ENCODE assay signal across 13 cellular contexts in the genomic region with DNA sequence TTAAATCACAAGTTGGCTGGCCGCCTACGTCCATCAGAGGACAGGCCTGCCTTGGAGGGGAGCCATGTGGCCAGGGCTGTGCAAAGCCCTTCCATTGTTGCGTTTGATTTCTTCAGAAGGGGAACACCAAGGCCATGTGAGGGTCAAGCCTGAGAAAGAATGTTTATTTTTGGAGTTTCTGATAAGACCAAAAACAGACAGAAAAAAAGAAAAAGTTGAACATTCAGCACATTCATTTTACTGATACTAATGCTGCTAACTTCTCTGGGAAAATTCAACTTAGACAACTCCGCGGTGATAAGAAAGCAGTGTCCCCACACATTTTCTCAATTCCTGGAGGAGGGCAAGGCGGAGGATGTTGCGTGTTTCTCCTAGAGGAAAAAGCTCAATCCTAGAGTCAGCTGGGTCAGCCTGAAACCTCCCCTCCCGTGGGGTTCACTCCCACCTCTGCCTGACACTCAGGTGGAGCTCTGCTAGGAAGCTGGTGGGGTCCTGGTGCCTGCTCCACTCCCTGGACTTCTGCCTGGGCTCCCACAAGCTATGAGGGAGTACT.
DNase-seq lines count a peak whose midpoint lies in the region; ATAC-seq and TF ChIP-seq lines count a peak whose summit lies in the region.
"Had no signal": no experiment of that assay in that cellular context is flagged by ENCODE, and none has a peak within 500 bp of the region (broad histone marks: within the 10 kb centered on the region; RNA-seq: fewer than 3 reads in every experiment).

No MANE protein-coding gene starts in this region.

- peak overlapping the region; percentile 53 for H3K9ac ChIP-seq in SK-N-MC (ENCODE audit: insufficient read length)
- H3K9ac ChIP-seq: BLaER1 treated with 17β-estradiol and CSF1 and Interleukin-3, amounts not matched to agents 10 nM and 100 nM; GM23248 had no signal

- H3K27me3 ChIP-seq in dorsolateral prefrontal cortex (no peaks in the 10 kb centered on the region), right lobe of liver (no peaks in the 10 kb centered on the region)
- H3K27me3 ChIP-seq: BLaER1 treated with 17β-estradiol and CSF1 and Interleukin-3, amounts not matched to agents 10 nM and 100 nM; SJSA1 had no signal

- TF ChIP-seq POLR2A in right lobe of liver (IDR thresholded peaks at IDR 0.05) = no peak

- no peaks in the 10 kb centered on the region for H3K9me3 ChIP-seq in SK-N-MC (ENCODE audit: low read depth, low read length)
- no peaks in the 10 kb centered on the region for H3K9me3 ChIP-seq in right lobe of liver
- H3K9me3 ChIP-seq: SJSA1 had no signal

- no peak overlapping the region for H3K4me3 Mint-ChIP-seq in activated CD4-positive, alpha-beta T cell treated with anti-CD3 and anti-CD28 coated beads, Interleukin-2, amount 10 ng/mL, durations not matched to agents 24 days and 14 days
- H3K4me3 Mint-ChIP-seq: activated CD8-positive, alpha-beta T cell treated with anti-CD3 and anti-CD28 coated beads, Interleukin-2, amount 10 ng/mL, durations not matched to agents 7 days and 5 days; stimulated activated effector memory CD8-positive, alpha-beta T cell treated with anti-CD3 and anti-CD28 coated beads, Interleukin-12 subunit alpha, Interleukin-12 subunit beta, amount 100 ng/mL, for 72 hours had no signal

- H3K4me1 Mint-ChIP-seq in activated CD4-positive, alpha-beta T cell treated with anti-CD3 and anti-CD28 coated beads, Interleukin-2, amount 10 ng/mL, durations not matched to agents 24 days and 14 days = no peaks in the 10 kb centered on the region
- H3K4me1 Mint-ChIP-seq: stimulated activated effector memory CD8-positive, alpha-beta T cell treated with anti-CD3 and anti-CD28 coated beads, Interleukin-12 subunit alpha, Interleukin-12 subunit beta, amount 100 ng/mL, for 72 hours had no signal

- no peaks in the 10 kb centered on the region for H3K36me3 ChIP-seq in SK-N-MC (ENCODE audit: insufficient read depth, low read length)
- no peaks in the 10 kb centered on the region for H3K36me3 ChIP-seq in right lobe of liver
- H3K36me3 ChIP-seq: BLaER1 treated with 17β-estradiol and CSF1 and Interleukin-3, amounts not matched to agents 10 nM and 100 nM; SJSA1 had no signal

- H3K4me3 ChIP-seq in SK-N-MC (no peak overlapping the region), dorsolateral prefrontal cortex (no peak overlapping the region), right lobe of liver (no peak overlapping the region)
- H3K4me3 ChIP-seq: BLaER1 treated with 17β-estradiol and CSF1 and Interleukin-3, amounts not matched to agents 10 nM and 100 nM; GM23248; SJSA1 had no signal

- H3K9me3 Mint-ChIP-seq in activated CD4-positive, alpha-beta T cell treated with anti-CD3 and anti-CD28 coated beads, Interleukin-2, amount 10 ng/mL, durations not matched to agents 24 days and 14 days = no peaks in the 10 kb centered on the region

- no peak overlapping the region for H3K27ac Mint-ChIP-seq in activated CD4-positive, alpha-beta T cell treated with anti-CD3 and anti-CD28 coated beads, Interleukin-2, amount 10 ng/mL, durations not matched to agents 24 days and 14 days
- H3K27ac Mint-ChIP-seq: activated CD8-positive, alpha-beta T cell treated with anti-CD3 and anti-CD28 coated beads, Interleukin-2, amount 10 ng/mL, durations not matched to agents 7 days and 5 days; stimulated activated effector memory CD8-positive, alpha-beta T cell treated with anti-CD3 and anti-CD28 coated beads, Interleukin-12 subunit alpha, Interleukin-12 subunit beta, amount 100 ng/mL, for 72 hours had no signal

- H3K27ac ChIP-seq in SK-N-MC (peak overlapping the region; percentile 74), dorsolateral prefrontal cortex (peak overlapping the region in 32 of 59 donors; percentile 2 to 71 (median 32)), right lobe of liver (no peak overlapping the region)
- H3K27ac ChIP-seq: BLaER1 treated with 17β-estradiol and CSF1 and Interleukin-3, amounts not matched to agents 10 nM and 100 nM; GM23248; SJSA1 had no signal

- TF ChIP-seq CTCF in dorsolateral prefrontal cortex (IDR thresholded peaks at IDR 0.05 in 54 of 56, conservative IDR thresholded peaks at IDR 0.05 in 2 of 56; ENCODE audit: low read depth in 1 of 56, partially characterized antibody in 56 of 56) (no peak), right lobe of liver (IDR thresholded peaks at IDR 0.05) (no peak), GM20000 (IDR thresholded peaks at IDR 0.05; ENCODE audit: extremely low read depth, missing control alignments) (no peak)

- 50% methylated on average over 8 of the region's 8 CpGs for WGBS in right lobe of liver (ENCODE audit: insufficient coverage, low coverage, low lambda C conversion rate, missing lambda C conversion rate)

- H3K27me3 Mint-ChIP-seq in activated CD4-positive, alpha-beta T cell treated with anti-CD3 and anti-CD28 coated beads, Interleukin-2, amount 10 ng/mL, durations not matched to agents 24 days and 14 days = no peaks in the 10 kb centered on the region

- H3K4me1 ChIP-seq in right lobe of liver = peaks cover 0 to 7% (median 0%) of the 10 kb centered on the region in 4 donors
- H3K4me1 ChIP-seq: SJSA1 had no signal

- H3K36me3 Mint-ChIP-seq in activated CD4-positive, alpha-beta T cell treated with anti-CD3 and anti-CD28 coated beads, Interleukin-2, amount 10 ng/mL, durations not matched to agents 24 days and 14 days (ENCODE audit: low read depth) = no peaks in the 10 kb centered on the region
- H3K36me3 Mint-ChIP-seq: stimulated activated effector memory CD8-positive, alpha-beta T cell treated with anti-CD3 and anti-CD28 coated beads, Interleukin-12 subunit alpha, Interleukin-12 subunit beta, amount 100 ng/mL, for 72 hours had no signal

- ATAC-seq in right lobe of liver = peak; percentile 60 to 64 (median 62)
- ATAC-seq in HG03139 (IDR thresholded peaks at IDR 0.05; ENCODE audit: unreplicated experiment) = no peak

- DNase-seq in SK-N-MC (ENCODE audit: low read depth, low spot score) = no peak
- peak in 8 of 10 donors; percentile 27 to 59 (median 48) for DNase-seq in dorsolateral prefrontal cortex
- DNase-seq in right lobe of liver = peak in 2 of 3 donors; percentile 49 to 62
- peak; percentile 11 for DNase-seq in retina
- no peak for DNase-seq in activated CD4-positive, alpha-beta T cell treated with anti-CD3 and anti-CD28 coated beads, Interleukin-2, amount 10 ng/mL, durations not matched to agents 24 days and 14 days
- no peak for DNase-seq in midbrain (lab: John Stamatoyannopoulos, UW)
- no peak for DNase-seq in GM20000 (ENCODE audit: low spot score)

- intact Hi-C loops in dorsolateral prefrontal cortex (cut with DNase I) = loop anchor here (1.0 to 5.0 kb wide), 3 partner anchors 328 to 472 kb away; a partner anchor contains a TSS
- intact Hi-C loops in right lobe of liver (cut with DNase I) = loop anchor here (10.0 kb wide), 1 partner anchor 324 kb away; no protein-coding TSS in a partner anchor
- intact Hi-C loops in activated CD4-positive, alpha-beta T cell treated with anti-CD3 and anti-CD28 coated beads, Interleukin-2, amount 10 ng/mL, durations not matched to agents 24 days and 14 days (cut with micrococcal nuclease) = loop anchor here (1.0 to 10.0 kb wide), 2 partner anchors 328 to 424 kb away; a partner anchor contains a TSS

Comparison
In these comparisons a context has a peak if more than half of its experiments do, and no peak if none do; other contexts are left out.
1. DNase-seq: peak in dorsolateral prefrontal cortex (8 of 10), right lobe of liver (2 of 3) and retina (single experiment); none in SK-N-MC (single experiment), activated CD4-positive, alpha-beta T cell treated with anti-CD3 and anti-CD28 coated beads, Interleukin-2, amount 10 ng/mL, durations not matched to agents 24 days and 14 days (single experiment), midbrain (single experiment) and GM20000 (single experiment).
2. H3K27ac ChIP-seq: peak in SK-N-MC (single experiment) and dorsolateral prefrontal cortex (32 of 59); none in right lobe of liver (0 of 3).